9 cellular contexts compared by ENCODE assay signal in the genomic region with DNA sequence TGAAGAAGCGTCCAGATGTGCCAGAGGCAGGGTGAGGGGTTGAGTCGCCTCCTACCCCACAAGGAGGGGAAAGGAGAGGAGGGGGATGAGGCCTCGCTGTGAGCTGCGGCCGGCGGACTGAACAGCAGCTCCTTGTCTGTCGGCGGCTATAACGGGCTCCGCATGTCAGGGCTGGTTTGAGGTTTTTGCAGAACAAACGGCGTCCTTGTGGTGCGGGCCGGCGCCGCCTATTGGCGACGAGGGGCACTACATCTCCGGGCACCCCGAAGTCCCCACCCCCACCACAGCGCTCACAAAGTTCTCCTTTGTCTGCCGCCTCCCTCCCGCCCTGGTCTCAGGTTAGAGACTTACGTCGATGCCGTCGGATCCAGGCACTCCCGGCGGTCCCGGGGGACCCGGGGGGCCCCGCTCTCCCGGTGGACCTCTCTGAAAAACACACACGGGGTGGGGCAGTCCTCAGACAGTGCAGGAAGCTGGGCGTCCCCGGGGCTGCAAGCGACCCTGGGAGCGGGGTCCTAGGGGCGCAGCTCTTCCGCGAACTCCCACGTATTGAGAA. TPM values are rescaled to one million over a fixed set of nuclear protein-coding genes. Genes with fewer than 3 reads are reported as not detected.
DNase-seq lines count a peak whose midpoint lies in the region; ATAC-seq and TF ChIP-seq lines count a peak whose summit lies in the region.
"Had no signal": no experiment of that assay in that cellular context is flagged by ENCODE, and none has a peak within 500 bp of the region (broad histone marks: within the 10 kb centered on the region; RNA-seq: fewer than 3 reads in every experiment).

No MANE protein-coding gene starts in this region.

- H3K4me1 Mint-ChIP-seq in CD4-positive, CD25-positive, alpha-beta regulatory T cell: peaks cover 6 to 58% (median 28%) of the 10 kb centered on the region in 4 donors
- peaks cover 40% of the 10 kb centered on the region for H3K4me1 Mint-ChIP-seq in T-helper 17 cell
- peaks cover 12% of the 10 kb centered on the region for H3K4me1 Mint-ChIP-seq in progenitor cell of endocrine pancreas (ENCODE audit: low read depth)
- peaks cover 17% of the 10 kb centered on the region for H3K4me1 Mint-ChIP-seq in type B pancreatic cell (ENCODE audit: unreplicated experiment)

- peaks cover 5% of the 10 kb centered on the region for H3K36me3 Mint-ChIP-seq in CD4-positive, CD25-positive, alpha-beta regulatory T cell
- H3K36me3 Mint-ChIP-seq in T-helper 17 cell (ENCODE audit: low read depth) (peaks cover 8% of the 10 kb centered on the region), progenitor cell of endocrine pancreas (ENCODE audit: insufficient read depth) (no peaks in the 10 kb centered on the region), type B pancreatic cell (no peaks in the 10 kb centered on the region)

- no peak overlapping the region for H3K27ac ChIP-seq in CD4-positive, CD25-positive, alpha-beta regulatory T cell (ENCODE audit: insufficient read depth, low read length, poor library complexity, severe bottlenecking)
- peak overlapping the region; percentile 98 for H3K27ac ChIP-seq in angular gyrus (ENCODE audit: low read depth, low read length)
- H3K27ac ChIP-seq in right atrium auricular region: no peak overlapping the region
- H3K27ac ChIP-seq: SJSA1 had no signal

- H3K27me3 ChIP-seq in CD4-positive, CD25-positive, alpha-beta regulatory T cell (ENCODE audit: control insufficient read depth, insufficient read depth, low read length): no peaks in the 10 kb centered on the region
- H3K27me3 ChIP-seq in right atrium auricular region: peaks cover 3 to 14% of the 10 kb centered on the region in 2 donors

- peak; percentile 81 to 95 for TF ChIP-seq CTCF in right atrium auricular region (IDR thresholded peaks at IDR 0.05)
- peak; percentile 94 for TF ChIP-seq CTCF in progenitor cell of endocrine pancreas (IDR thresholded peaks at IDR 0.05; ENCODE audit: unreplicated experiment)
- TF ChIP-seq CTCF in type B pancreatic cell (conservative IDR thresholded peaks at IDR 0.05): peak; percentile 96

- peaks cover 22% of the 10 kb centered on the region for H3K27me3 Mint-ChIP-seq in CD4-positive, CD25-positive, alpha-beta regulatory T cell
- peaks cover 18% of the 10 kb centered on the region for H3K27me3 Mint-ChIP-seq in T-helper 17 cell
- peaks cover 29% of the 10 kb centered on the region for H3K27me3 Mint-ChIP-seq in progenitor cell of endocrine pancreas
- peaks cover 46% of the 10 kb centered on the region for H3K27me3 Mint-ChIP-seq in type B pancreatic cell

- no peaks in the 10 kb centered on the region for H3K9me3 ChIP-seq in CD4-positive, CD25-positive, alpha-beta regulatory T cell (ENCODE audit: control insufficient read depth in 2 of 2, low read length in 2 of 2)
- H3K9me3 ChIP-seq in T-helper 17 cell (ENCODE audit: control insufficient read depth, low read length, poor library complexity, severe bottlenecking): no peaks in the 10 kb centered on the region
- no peaks in the 10 kb centered on the region for H3K9me3 ChIP-seq in right atrium auricular region

- H3K4me3 Mint-ChIP-seq in CD4-positive, CD25-positive, alpha-beta regulatory T cell: peak overlapping the region; percentile 88 to 95 (median 92)
- H3K4me3 Mint-ChIP-seq in T-helper 17 cell (peak overlapping the region; percentile 89), progenitor cell of endocrine pancreas (ENCODE audit: low read depth) (peak overlapping the region; percentile 77), type B pancreatic cell (peak overlapping the region; percentile 86)

- no peaks in the 10 kb centered on the region for H3K36me3 ChIP-seq in CD4-positive, CD25-positive, alpha-beta regulatory T cell (ENCODE audit: control insufficient read depth, insufficient read depth, low read length)
- H3K36me3 ChIP-seq in right atrium auricular region: no peaks in the 10 kb centered on the region
- H3K36me3 ChIP-seq: SJSA1 had no signal

- peak; percentile 80 to 81 for ATAC-seq in CD4-positive, CD25-positive, alpha-beta regulatory T cell (ENCODE audit: low read depth in 2 of 2)
- peak; percentile 40 for ATAC-seq in GM21423 (IDR thresholded peaks at IDR 0.05; ENCODE audit: unreplicated experiment)
- peak; percentile 85 for ATAC-seq in T-helper 17 cell

- peaks cover 43% of the 10 kb centered on the region for H3K4me1 ChIP-seq in CD4-positive, CD25-positive, alpha-beta regulatory T cell (ENCODE audit: control insufficient read depth, insufficient read depth, low read length, poor library complexity, severe bottlenecking)
- H3K4me1 ChIP-seq in right atrium auricular region: peaks cover 0 to 26% of the 10 kb centered on the region in 2 donors

- H3K9me3 Mint-ChIP-seq in CD4-positive, CD25-positive, alpha-beta regulatory T cell: peaks cover 0 to 2% (median 0%) of the 10 kb centered on the region in 7 donors
- no peaks in the 10 kb centered on the region for H3K9me3 Mint-ChIP-seq in progenitor cell of endocrine pancreas (ENCODE audit: low read depth)
- no peaks in the 10 kb centered on the region for H3K9me3 Mint-ChIP-seq in type B pancreatic cell

- peak overlapping the region; percentile 69 for H3K4me3 ChIP-seq in CD4-positive, CD25-positive, alpha-beta regulatory T cell (ENCODE audit: low read depth, low read length)
- peak overlapping the region; percentile 21 to 56 for H3K4me3 ChIP-seq in right atrium auricular region
- H3K4me3 ChIP-seq: SJSA1 had no signal

- DNase-seq in CD4-positive, CD25-positive, alpha-beta regulatory T cell: peak; percentile 71 to 93 (median 85)
- DNase-seq in NCI-H1092 (lab: John Stamatoyannopoulos, UW) (peak; percentile 85), T-helper 17 cell (peak; percentile 69 to 80 (median 75)), right atrium auricular region (ENCODE audit: low spot score) (peak; percentile 85), progenitor cell of endocrine pancreas (ENCODE audit: low spot score, unreplicated experiment) (peak; percentile 76), type B pancreatic cell (ENCODE audit: extremely low spot score, unreplicated experiment) (peak; percentile 91)

- peak overlapping the region; percentile 63 to 88 (median 82) for H3K27ac Mint-ChIP-seq in CD4-positive, CD25-positive, alpha-beta regulatory T cell
- H3K27ac Mint-ChIP-seq in T-helper 17 cell (peak overlapping the region; percentile 82), progenitor cell of endocrine pancreas (peak overlapping the region; percentile 96), type B pancreatic cell (peak overlapping the region; percentile 84)

RNA-seq across cellular contexts. Expression of gene COL9A2, which starts 1.8 kb away (rescaled TPM):
- total RNA-seq in CD4-positive, CD25-positive, alpha-beta regulatory T cell: 2.9 TPM
- polyA plus RNA-seq in CD4-positive, CD25-positive, alpha-beta regulatory T cell: 1 to 10 TPM in 1 of 4 donors, under 1 TPM in 3; 0.26 to 1.5 (median 0.50) TPM
- total RNA-seq in T-helper 17 cell: 1 to 10 TPM; 2.6 to 4.3 TPM
- total RNA-seq in right atrium auricular region: 1 to 10 TPM in 1 of 2 donors, under 1 TPM in 1; 0.59 to 1.2 TPM
- total RNA-seq in progenitor cell of endocrine pancreas: 48.1 and 53.8 TPM in 2 replicates
- total RNA-seq in type B pancreatic cell (ENCODE audit: low replicate concordance): 7.7 and 19.8 TPM in 2 replicates

RNA-seq across cellular contexts. Expression of gene ZMPSTE24, which starts 57.3 kb away (rescaled TPM):
- 12.2 TPM for total RNA-seq in CD4-positive, CD25-positive, alpha-beta regulatory T cell
- polyA plus RNA-seq in CD4-positive, CD25-positive, alpha-beta regulatory T cell: 10 to 100 TPM; 23.3 to 35.1 (median 32.0) TPM
- total RNA-seq in T-helper 17 cell: 10 to 100 TPM in 1 of 2 donors, 1 to 10 TPM in 1; 9.0 to 14.3 TPM
- total RNA-seq in right atrium auricular region: 10 to 100 TPM; 23.8 to 43.2 TPM
- 40.4 and 41.9 TPM in 2 replicates for total RNA-seq in progenitor cell of endocrine pancreas
- total RNA-seq in type B pancreatic cell (ENCODE audit: low replicate concordance): 34.1 and 39.3 TPM in 2 replicates

RNA-seq across cellular contexts. Expression of gene SMAP2, which starts 58.2 kb away (rescaled TPM):
- total RNA-seq in CD4-positive, CD25-positive, alpha-beta regulatory T cell: 341 TPM
- 100 to 1,000 TPM; 297 to 472 (median 407) TPM for polyA plus RNA-seq in CD4-positive, CD25-positive, alpha-beta regulatory T cell
- total RNA-seq in T-helper 17 cell (100 to 1,000 TPM; 155 to 169 TPM), right atrium auricular region (10 to 100 TPM; 19.8 to 20.8 TPM), progenitor cell of endocrine pancreas (27.1 and 30.3 TPM in 2 replicates), type B pancreatic cell (ENCODE audit: low replicate concordance) (16.8 and 20.9 TPM in 2 replicates)
